16 cellular contexts compared by ENCODE assay signal in the genomic region with DNA sequence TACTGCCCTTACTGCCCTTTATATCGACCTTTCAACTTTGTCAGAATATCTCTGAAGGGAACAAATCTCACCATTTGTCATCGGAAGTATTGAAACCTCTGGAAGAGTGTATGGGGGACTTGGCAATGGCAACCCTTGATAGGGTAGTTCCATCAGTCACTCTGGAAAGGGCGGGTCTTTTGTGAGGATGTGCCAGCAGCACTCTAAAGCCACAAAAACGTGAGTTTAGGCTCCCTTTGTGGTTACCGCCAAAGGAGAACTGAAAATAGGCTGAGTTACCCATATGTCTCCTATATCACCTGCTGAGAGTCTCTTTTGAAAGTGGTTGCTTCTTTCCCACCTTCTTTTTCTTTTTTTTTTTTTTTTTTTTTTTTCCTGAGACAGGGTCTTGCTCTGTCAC.
DNase-seq lines count a peak whose midpoint lies in the region; ATAC-seq, FAIRE-seq and TF ChIP-seq lines count a peak whose summit lies in the region.
"Had no signal": no experiment of that assay in that cellular context is flagged by ENCODE, and none has a peak within 500 bp of the region (broad histone marks: within the 10 kb centered on the region; RNA-seq: fewer than 3 reads in every experiment).

No MANE protein-coding gene starts in this region.

- no peak overlapping the region for H3K27ac ChIP-seq in A549

- no peaks in the 10 kb centered on the region for H3K9me3 ChIP-seq in A549

- FAIRE-seq in A549 (lab: Jason Lieb, UNC), result peak; percentile 13
- FAIRE-seq: D721Med had no signal

- no peaks in the 10 kb centered on the region for H3K4me1 Mint-ChIP-seq in immature natural killer cell
- H3K4me1 Mint-ChIP-seq: activated CD4-positive, alpha-beta memory T cell treated with anti-CD3 and anti-CD28 coated beads, Interleukin-2, amount 10 ng/mL, durations not matched to agents 7 days and 5 days; activated naive CD4-positive, alpha-beta T cell treated with anti-CD3 and anti-CD28 coated beads, Interleukin-2, amount 10 ng/mL, durations not matched to agents 7 days and 5 days had no signal

- H3K4me3 Mint-ChIP-seq in immature natural killer cell, result no peak overlapping the region
- H3K4me3 Mint-ChIP-seq: activated CD4-positive, alpha-beta memory T cell treated with anti-CD3 and anti-CD28 coated beads, Interleukin-2, amount 10 ng/mL, durations not matched to agents 7 days and 5 days; activated naive CD4-positive, alpha-beta T cell treated with anti-CD3 and anti-CD28 coated beads, Interleukin-2, amount 10 ng/mL, durations not matched to agents 7 days and 5 days had no signal

- no peak for TF ChIP-seq CTCF in A549 (IDR thresholded peaks at IDR 0.05)

- H3K27ac Mint-ChIP-seq in immature natural killer cell, result no peak overlapping the region
- H3K27ac Mint-ChIP-seq: activated CD4-positive, alpha-beta memory T cell treated with anti-CD3 and anti-CD28 coated beads, Interleukin-2, amount 10 ng/mL, durations not matched to agents 7 days and 5 days; activated naive CD4-positive, alpha-beta T cell treated with anti-CD3 and anti-CD28 coated beads, Interleukin-2, amount 10 ng/mL, durations not matched to agents 7 days and 5 days had no signal

- WGBS in A549 (ENCODE audit: missing lambda C conversion rate), result 33% methylated on average over 5 of the region's 5 CpGs

- TF ChIP-seq RAD21 in A549 (conservative IDR thresholded peaks at IDR 0.05 in 1 of 2, IDR thresholded peaks at IDR 0.05 in 1 of 2), result no peak

- H3K27me3 Mint-ChIP-seq in immature natural killer cell (ENCODE audit: low read depth in 3 of 3), result peaks cover 3 to 4% (median 4%) of the 10 kb centered on the region in 3 donors

- H3K4me2 ChIP-seq in A549, result no peak overlapping the region

- H3K36me3 Mint-ChIP-seq in immature natural killer cell, result no peaks in the 10 kb centered on the region
- H3K36me3 Mint-ChIP-seq: activated naive CD4-positive, alpha-beta T cell treated with anti-CD3 and anti-CD28 coated beads, Interleukin-2, amount 10 ng/mL, durations not matched to agents 7 days and 5 days had no signal

- ATAC-seq in A549 (no peak), HG02678 (IDR thresholded peaks at IDR 0.05; ENCODE audit: unreplicated experiment) (peak; percentile 93), HG03457 (IDR thresholded peaks at IDR 0.05; ENCODE audit: unreplicated experiment) (peak; percentile 74)
- ATAC-seq: esophagus mucosa; stimulated activated naive CD8-positive, alpha-beta T cell treated with anti-CD3 and anti-CD28 coated beads, Interleukin-15, Interleukin-2, amounts not matched to agents 100 U/mL and 50 U/mL, for 24 hours had no signal

- H3K4me1 ChIP-seq in A549, result no peaks in the 10 kb centered on the region

- TF ChIP-seq EP300 in A549 (IDR thresholded peaks at IDR 0.05), result no peak

- no peak for TF ChIP-seq POLR2A in A549 (IDR thresholded peaks at IDR 0.05; ENCODE audit: low read length)

- POLR2A ChIA-PET in A549 (lab: Yijun Ruan, JAX), result no interaction called here

- CTCF ChIA-PET in A549 (lab: Yijun Ruan, JAX), result interaction anchor here (0.6 to 0.7 kb wide), 2 partner anchors 57 to 393 kb away, joined by 3 read pairs; no protein-coding TSS in a partner anchor

- H3K9me3 Mint-ChIP-seq in immature natural killer cell, result no peaks in the 10 kb centered on the region
- H3K9me3 Mint-ChIP-seq: activated CD4-positive, alpha-beta memory T cell treated with anti-CD3 and anti-CD28 coated beads, Interleukin-2, amount 10 ng/mL, durations not matched to agents 7 days and 5 days; activated naive CD4-positive, alpha-beta T cell treated with anti-CD3 and anti-CD28 coated beads, Interleukin-2, amount 10 ng/mL, durations not matched to agents 7 days and 5 days had no signal

- no peak for DNase-seq in A549 (ENCODE audit: low read depth in 1 of 2, low spot score in 1 of 2)
- DNase-seq in GM19240 (ENCODE audit: insufficient read length, low spot score), result peak; percentile 35
- no peak for DNase-seq in NCI-H1417 treated with DMSO at 0.1 percent for 48 hours (lab: John Stamatoyannopoulos, UW)
- DNase-seq in HK-2 (ENCODE audit: unreplicated experiment), result no peak
- DNase-seq in immature natural killer cell, result no peak
- no peak for DNase-seq in islet precursor cell
- DNase-seq: 8988T; activated CD4-positive, alpha-beta memory T cell treated with anti-CD3 and anti-CD28 coated beads, Interleukin-2, amount 10 ng/mL, durations not matched to agents 7 days and 5 days; activated naive CD4-positive, alpha-beta T cell treated with anti-CD3 and anti-CD28 coated beads, Interleukin-2, amount 10 ng/mL, durations not matched to agents 7 days and 5 days; NCI-H1092 treated with DMSO at 0.1 percent for 48 hours; NCI-H774; stimulated activated naive CD8-positive, alpha-beta T cell treated with anti-CD3 and anti-CD28 coated beads, Interleukin-15, Interleukin-2, amounts not matched to agents 100 U/mL and 50 U/mL, for 24 hours had no signal

- H3K4me3 ChIP-seq in A549, result no peak overlapping the region

TF ChIP-seq in A549, 52 proteins besides CTCF, POLR2A, EP300 and RAD21:
- TF ChIP-seq, protein P1, sequence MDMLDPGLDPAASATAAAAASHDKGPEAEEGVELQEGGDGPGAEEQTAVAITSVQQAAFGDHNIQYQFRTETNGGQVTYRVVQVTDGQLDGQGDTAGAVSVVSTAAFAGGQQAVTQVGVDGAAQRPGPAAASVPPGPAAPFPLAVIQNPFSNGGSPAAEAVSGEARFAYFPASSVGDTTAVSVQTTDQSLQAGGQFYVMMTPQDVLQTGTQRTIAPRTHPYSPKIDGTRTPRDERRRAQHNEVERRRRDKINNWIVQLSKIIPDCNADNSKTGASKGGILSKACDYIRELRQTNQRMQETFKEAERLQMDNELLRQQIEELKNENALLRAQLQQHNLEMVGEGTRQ (IDR thresholded peaks at IDR 0.05), result no peak
- TF ChIP-seq KDM1A (IDR thresholded peaks at IDR 0.05; ENCODE audit: low read depth) (no peak), NPAS2 (CRISPR knock-in tag; IDR thresholded peaks at IDR 0.05; ENCODE audit: borderline replicate concordance) (no peak), ZC3H11A (IDR thresholded peaks at IDR 0.05) (no peak), GATA3 (IDR thresholded peaks at IDR 0.05; ENCODE audit: borderline replicate concordance) (no peak), SMC3 (IDR thresholded peaks at IDR 0.05) (no peak), PHF8 (IDR thresholded peaks at IDR 0.05; ENCODE audit: borderline replicate concordance, low read depth) (no peak), HOXB5 (CRISPR knock-in tag; IDR thresholded peaks at IDR 0.05) (no peak), NR3C1 (IDR thresholded peaks at IDR 0.05) (no peak), CBX8 (IDR thresholded peaks at IDR 0.05) (no peak), FOXS1 (CRISPR knock-in tag; IDR thresholded peaks at IDR 0.05) (no peak), CHD2 (IDR thresholded peaks at IDR 0.05; ENCODE audit: low read length, partially characterized antibody) (no peak), RNF2 (IDR thresholded peaks at IDR 0.05; ENCODE audit: borderline replicate concordance, low read depth) (no peak), ZNF302 (CRISPR knock-in tag; IDR thresholded peaks at IDR 0.05) (no peak), MAFK (IDR thresholded peaks at IDR 0.05; ENCODE audit: partially characterized antibody) (no peak)
- TF ChIP-seq, protein P2, sequence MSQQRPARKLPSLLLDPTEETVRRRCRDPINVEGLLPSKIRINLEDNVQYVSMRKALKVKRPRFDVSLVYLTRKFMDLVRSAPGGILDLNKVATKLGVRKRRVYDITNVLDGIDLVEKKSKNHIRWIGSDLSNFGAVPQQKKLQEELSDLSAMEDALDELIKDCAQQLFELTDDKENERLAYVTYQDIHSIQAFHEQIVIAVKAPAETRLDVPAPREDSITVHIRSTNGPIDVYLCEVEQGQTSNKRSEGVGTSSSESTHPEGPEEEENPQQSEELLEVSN (IDR thresholded peaks at IDR 0.05; ENCODE audit: borderline replicate concordance, low read depth), result no peak
- TF ChIP-seq, protein P3, sequence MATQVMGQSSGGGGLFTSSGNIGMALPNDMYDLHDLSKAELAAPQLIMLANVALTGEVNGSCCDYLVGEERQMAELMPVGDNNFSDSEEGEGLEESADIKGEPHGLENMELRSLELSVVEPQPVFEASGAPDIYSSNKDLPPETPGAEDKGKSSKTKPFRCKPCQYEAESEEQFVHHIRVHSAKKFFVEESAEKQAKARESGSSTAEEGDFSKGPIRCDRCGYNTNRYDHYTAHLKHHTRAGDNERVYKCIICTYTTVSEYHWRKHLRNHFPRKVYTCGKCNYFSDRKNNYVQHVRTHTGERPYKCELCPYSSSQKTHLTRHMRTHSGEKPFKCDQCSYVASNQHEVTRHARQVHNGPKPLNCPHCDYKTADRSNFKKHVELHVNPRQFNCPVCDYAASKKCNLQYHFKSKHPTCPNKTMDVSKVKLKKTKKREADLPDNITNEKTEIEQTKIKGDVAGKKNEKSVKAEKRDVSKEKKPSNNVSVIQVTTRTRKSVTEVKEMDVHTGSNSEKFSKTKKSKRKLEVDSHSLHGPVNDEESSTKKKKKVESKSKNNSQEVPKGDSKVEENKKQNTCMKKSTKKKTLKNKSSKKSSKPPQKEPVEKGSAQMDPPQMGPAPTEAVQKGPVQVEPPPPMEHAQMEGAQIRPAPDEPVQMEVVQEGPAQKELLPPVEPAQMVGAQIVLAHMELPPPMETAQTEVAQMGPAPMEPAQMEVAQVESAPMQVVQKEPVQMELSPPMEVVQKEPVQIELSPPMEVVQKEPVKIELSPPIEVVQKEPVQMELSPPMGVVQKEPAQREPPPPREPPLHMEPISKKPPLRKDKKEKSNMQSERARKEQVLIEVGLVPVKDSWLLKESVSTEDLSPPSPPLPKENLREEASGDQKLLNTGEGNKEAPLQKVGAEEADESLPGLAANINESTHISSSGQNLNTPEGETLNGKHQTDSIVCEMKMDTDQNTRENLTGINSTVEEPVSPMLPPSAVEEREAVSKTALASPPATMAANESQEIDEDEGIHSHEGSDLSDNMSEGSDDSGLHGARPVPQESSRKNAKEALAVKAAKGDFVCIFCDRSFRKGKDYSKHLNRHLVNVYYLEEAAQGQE (IDR thresholded peaks at IDR 0.05), result no peak

Comparison
In these comparisons a context has a peak if more than half of its experiments do, and no peak if none do; other contexts are left out.
1. ATAC-seq: peak in HG02678 (single experiment) and HG03457 (single experiment); none in A549 (0 of 2).